In genomic region chr16:75247249-75247648, GRCh38 we compare ENCODE assay signal across 11 cellular contexts. TPM values are rescaled to one million over a fixed set of nuclear protein-coding genes. Genes with fewer than 3 reads are reported as not detected.
DNase-seq lines count a peak whose midpoint lies in the region; ATAC-seq and TF ChIP-seq lines count a peak whose summit lies in the region.
"Had no signal": no experiment of that assay in that cellular context is flagged by ENCODE, and none has a peak within 500 bp of the region (broad histone marks: within the 10 kb centered on the region; RNA-seq: fewer than 3 reads in every experiment).

No MANE protein-coding gene starts in this region.

- H3K36me3 ChIP-seq in heart right ventricle: peaks cover 0 to 16% (median 5%) of the 10 kb centered on the region in 9 donors

- peak overlapping the region in 3 of 10 donors; percentile 10 to 87 (median 14) for H3K4me3 ChIP-seq in heart right ventricle

- intact Hi-C loops in heart right ventricle (cut with DNase I): no loop called here
- intact Hi-C loops in Right ventricle myocardium superior (cut with DNase I): no loop called here

- WGBS in heart right ventricle, 2 donors: 70 to 76% methylated on average over 13 of the region's 13 CpGs

- TF ChIP-seq CTCF in heart right ventricle (IDR thresholded peaks at IDR 0.05): no peak
- TF ChIP-seq CTCF in foreskin keratinocyte (conservative IDR thresholded peaks at IDR 0.05): no peak

- H3K27me3 ChIP-seq in heart right ventricle (peaks cover 0 to 34% (median 0%) of the 10 kb centered on the region in 7 donors), foreskin keratinocyte (no peaks in the 10 kb centered on the region)

- peaks cover 62 to 91% (median 83%) of the 10 kb centered on the region in 9 donors for H3K4me1 ChIP-seq in heart right ventricle
- peaks cover 29% of the 10 kb centered on the region for H3K4me1 ChIP-seq in foreskin keratinocyte

- no peaks in the 10 kb centered on the region for H3K9me3 ChIP-seq in heart right ventricle

- ATAC-seq in heart right ventricle (no peak), Right ventricle myocardium superior (ENCODE audit: poor library complexity) (no peak), foreskin keratinocyte (no peak), GM21381 (IDR thresholded peaks at IDR 0.05; ENCODE audit: unreplicated experiment) (no peak)
- ATAC-seq: naive thymus-derived CD4-positive, alpha-beta T cell had no signal

- peak overlapping the region in 9 of 10 donors; percentile 91 to 98 (median 96) for H3K27ac ChIP-seq in heart right ventricle
- H3K27ac ChIP-seq in foreskin keratinocyte: no peak overlapping the region

- peak in 1 of 2 donors; percentile 23 for DNase-seq in heart right ventricle
- no peak for DNase-seq in Right ventricle myocardium superior
- DNase-seq in hippocampal formation (lab: John Stamatoyannopoulos, UW): peak; percentile 84 to 91
- DNase-seq in pons (ENCODE audit: low spot score): peak; percentile 93
- no peak for DNase-seq in NCI-H524 treated with DMSO at 0.1 percent for 48 hours (lab: John Stamatoyannopoulos, UW)
- DNase-seq in foreskin keratinocyte: no peak
- DNase-seq in NCI-H2227 (lab: John Stamatoyannopoulos, UW; ENCODE audit: unreplicated experiment): no peak
- DNase-seq: activated CD4-positive, alpha-beta T cell treated with anti-CD3 and anti-CD28 coated beads, Interleukin-2, amount 50 U/mL, for 48 hours; naive thymus-derived CD4-positive, alpha-beta T cell; SHP77 had no signal

RNA-seq across cellular contexts. Expression of gene BCAR1, which starts 4.2 kb away (rescaled TPM):
- 10 to 100 TPM; 56.1 to 85.2 (median 72.4) TPM for total RNA-seq in heart right ventricle
- polyA plus RNA-seq in heart right ventricle: 10 to 100 TPM; 54.6 to 65.8 TPM
- 75.4 TPM for total RNA-seq in Right ventricle myocardium superior
- total RNA-seq in foreskin keratinocyte: 78.2 and 80.5 TPM in 2 replicates
- polyA plus RNA-seq in foreskin keratinocyte: 71.8 and 72.2 TPM in 2 replicates
- total RNA-seq: naive thymus-derived CD4-positive, alpha-beta T cell had no signal
- polyA plus RNA-seq: naive thymus-derived CD4-positive, alpha-beta T cell had no signal

RNA-seq across cellular contexts. Expression of gene CTRB1, which starts 28.5 kb away (rescaled TPM):
- total RNA-seq in heart right ventricle (1 to 10 TPM in 7 of 10 donors, not detected in 3; 1.8 to 3.8 (median 2.6) TPM), Right ventricle myocardium superior (not detected), foreskin keratinocyte (not detected in 2 replicates)
- polyA plus RNA-seq in heart right ventricle (1 to 10 TPM in 1 of 2 donors, not detected in 1; 1.0 TPM), foreskin keratinocyte (not detected in 2 replicates)
- total RNA-seq: naive thymus-derived CD4-positive, alpha-beta T cell had no signal
- polyA plus RNA-seq: naive thymus-derived CD4-positive, alpha-beta T cell had no signal

RNA-seq across cellular contexts. Expression of gene CTRB2, which starts 40.3 kb away (rescaled TPM):
- 1 to 10 TPM in 7 of 10 donors, not detected in 3; 2.0 to 3.8 (median 2.8) TPM for total RNA-seq in heart right ventricle
- polyA plus RNA-seq in heart right ventricle: under 1 TPM in 1 of 2 donors, not detected in 1; 0.42 TPM
- not detected for total RNA-seq in Right ventricle myocardium superior
- total RNA-seq in foreskin keratinocyte: not detected in 2 replicates
- polyA plus RNA-seq in foreskin keratinocyte: not detected in 2 replicates
- total RNA-seq: naive thymus-derived CD4-positive, alpha-beta T cell had no signal
- polyA plus RNA-seq: naive thymus-derived CD4-positive, alpha-beta T cell had no signal

Comparison
In these comparisons a context has a peak if more than half of its experiments do, and no peak if none do; other contexts are left out.
1. DNase-seq: peak in hippocampal formation (2 of 2) and pons (single experiment); none in Right ventricle myocardium superior (single experiment), NCI-H524 treated with DMSO at 0.1 percent for 48 hours (single experiment), foreskin keratinocyte (0 of 2) and NCI-H2227 (single experiment).